8 cellular contexts compared by ENCODE assay signal in the genomic region with DNA sequence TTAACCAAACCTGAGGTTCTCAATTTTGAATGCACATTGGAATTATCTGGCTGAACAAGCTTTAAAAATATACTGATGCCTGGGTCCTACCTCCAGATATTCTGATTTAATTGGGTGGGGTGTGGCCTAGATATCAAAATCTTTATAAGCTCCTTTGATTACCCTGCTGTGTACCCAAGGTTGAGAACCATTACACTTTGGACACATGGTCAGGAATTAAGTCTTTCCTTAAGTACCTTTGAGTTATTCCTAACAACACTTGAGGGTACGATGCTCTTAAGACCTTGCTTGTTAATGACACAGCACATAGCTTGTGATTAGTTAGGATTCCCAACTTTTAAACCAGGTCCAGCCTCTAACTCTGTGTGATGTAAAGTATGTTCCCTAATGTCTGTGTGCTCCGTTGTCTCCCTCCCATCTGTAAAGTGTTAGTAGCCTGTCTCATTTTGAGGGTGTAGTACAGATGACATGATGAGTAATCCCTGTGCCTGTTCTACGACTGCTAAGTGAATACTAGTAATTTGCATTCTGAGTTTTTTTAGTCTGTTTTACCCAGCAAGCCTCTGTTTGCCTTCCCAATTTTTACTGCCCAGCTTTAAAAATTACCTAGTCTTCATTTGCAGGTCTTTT.
DNase-seq lines count a peak whose midpoint lies in the region; ATAC-seq, FAIRE-seq and TF ChIP-seq lines count a peak whose summit lies in the region.

No MANE protein-coding gene starts in this region.

- intact Hi-C loops in GM12878 (cut with micrococcal nuclease; ENCODE audit: unreplicated experiment): no loop called here

- RAD21 ChIA-PET in GM12878 (lab: Charles Lee; ENCODE audit: unreplicated experiment): interaction anchor here (1.3 kb wide), 1 partner anchor 52 kb away, joined by 3 read pairs; no protein-coding TSS in a partner anchor

- TF ChIP-seq RAD21 in GM12878 (IDR thresholded peaks at IDR 0.05; ENCODE audit: insufficient read depth, low read depth, low read length): no peak

- no TSS peak for BruUV-seq in GM12878 (replicated peaks; lab: Mats Ljungman, UMichigan)

- CTCF ChIA-PET in GM12878 (lab: Yijun Ruan, JAX): interaction anchor here (0.8 to 1.3 kb wide), 2 partner anchors 18 to 343 kb away, joined by 3 read pairs; no protein-coding TSS in a partner anchor

- in situ Hi-C loops in GM12878 (cut with MboI): no loop called here

- no peaks in the 10 kb centered on the region for H3K4me1 ChIP-seq in GM12878 (ENCODE audit: control insufficient read depth, insufficient read depth, low read length)

- no peak overlapping the region for H2AFZ ChIP-seq in GM12878 (ENCODE audit: control insufficient read depth, low read depth, low read length)

- DNase-seq in GM12878 (ENCODE audit: low read depth, low spot score): no peak
- peak; percentile 73 for DNase-seq in skeletal muscle cell (ENCODE audit: low read depth)
- DNase-seq in activated CD8-positive, alpha-beta memory T cell treated with anti-CD3 and anti-CD28 coated beads, Interleukin-2, amount 50 U/mL, for 48 hours: no peak
- no peak for DNase-seq in NCI-H2081 treated with DMSO at 0.1 percent for 48 hours (lab: John Stamatoyannopoulos, UW)
- no peak for DNase-seq in central memory CD4-positive, alpha-beta T cell

- peaks cover 0 to 11% of the 10 kb centered on the region in 2 experiments; a peak in 1 of 4 replicates for H3K36me3 ChIP-seq in GM12878 (ENCODE audit: control insufficient read depth in 2 of 2, insufficient read depth in 2 of 2, low read length in 1 of 2)

- peak; percentile 83 for ATAC-seq in GM18520 (IDR thresholded peaks at IDR 0.05; ENCODE audit: unreplicated experiment)
- ATAC-seq in HG02870 (IDR thresholded peaks at IDR 0.05; ENCODE audit: unreplicated experiment): peak; percentile 92
- peak; percentile 75 for ATAC-seq in GM12878
- ATAC-seq in HG03139 (IDR thresholded peaks at IDR 0.05; ENCODE audit: unreplicated experiment): no peak

- H3K27me3 ChIP-seq in GM12878 (replicated peaks in 1 of 2; ENCODE audit: control insufficient read depth in 2 of 2, insufficient read depth in 2 of 2, low read length in 1 of 2): no peaks in the 10 kb centered on the region

- no peak overlapping the region for H3K4me2 ChIP-seq in GM12878 (ENCODE audit: control insufficient read depth, insufficient read depth)

- H3K4me3 ChIP-seq in GM12878: no peak overlapping the region
- H3K4me3 ChIP-seq in skeletal muscle cell (ENCODE audit: low read depth, low read length): no peak overlapping the region

- no peak for TF ChIP-seq EP300 in GM12878 (IDR thresholded peaks at IDR 0.05; ENCODE audit: borderline replicate concordance in 1 of 2, control insufficient read depth in 1 of 2, low read depth in 2 of 2, low read length in 2 of 2)

- H3K79me2 ChIP-seq in GM12878 (ENCODE audit: control insufficient read depth, insufficient read depth, low read length): no peaks in the 10 kb centered on the region

- POLR2A ChIA-PET in GM12878 (lab: Charles Lee): no interaction called here

- no peak for TF ChIP-seq POLR2A in GM12878 (IDR thresholded peaks at IDR 0.05; ENCODE audit: low read depth, low read length)

- SMC1A ChIA-PET in GM12878 (lab: Charles Lee; ENCODE audit: uncharacterized antibody, unreplicated experiment): interaction anchor here (0.6 to 1.4 kb wide), 4 partner anchors 21 to 162 kb away, joined by 3 read pairs; no protein-coding TSS in a partner anchor

- no peak for TF ChIP-seq CTCF in GM12878 (IDR thresholded peaks at IDR 0.05 in 2 of 3, conservative IDR thresholded peaks at IDR 0.05 in 1 of 3; ENCODE audit: control insufficient read depth in 2 of 3, extremely low read depth in 1 of 3, insufficient read depth in 1 of 3, low read depth in 3 of 3, low read length in 3 of 3)

- FAIRE-seq in GM12878 (lab: Jason Lieb, UNC): no peak

- no peaks in the 10 kb centered on the region for H3K9me3 ChIP-seq in GM12878 (replicated peaks; ENCODE audit: control insufficient read depth, insufficient read depth, low read length)

- H4K20me1 ChIP-seq in GM12878 (ENCODE audit: control insufficient read depth, insufficient read depth): no peaks in the 10 kb centered on the region

- H3K9ac ChIP-seq in GM12878 (ENCODE audit: control insufficient read depth, insufficient read depth, low read length): no peak overlapping the region

- WGBS in GM12878 (ENCODE audit: insufficient coverage, insufficient replicate concordance, low lambda C conversion rate, missing lambda C conversion rate): 35% methylated on average over 3 of the region's 3 CpGs

- no peak overlapping the region for H3K27ac ChIP-seq in GM12878 (ENCODE audit: control insufficient read depth, insufficient read depth)

TF ChIP-seq in GM12878, 131 proteins besides CTCF, POLR2A, EP300 and RAD21 (continues in another document):
- TF ChIP-seq CEBPZ (IDR thresholded peaks at IDR 0.05; ENCODE audit: low read depth, low read length) (no peak), FOXM1 (IDR thresholded peaks at IDR 0.05; ENCODE audit: low read depth, low read length) (no peak), ATF3 (IDR thresholded peaks at IDR 0.05; ENCODE audit: borderline replicate concordance, extremely low read depth, low read depth, low read length) (no peak), LARP7 (IDR thresholded peaks at IDR 0.05) (no peak), MEF2A (IDR thresholded peaks at IDR 0.05; ENCODE audit: insufficient read depth, low read depth, low read length) (no peak), NR2C1 (IDR thresholded peaks at IDR 0.05) (no peak), POU2F2 (IDR thresholded peaks at IDR 0.05; ENCODE audit: borderline replicate concordance, low read depth, low read length) (no peak), KDM1A (IDR thresholded peaks at IDR 0.05; ENCODE audit: borderline replicate concordance) (no peak), KLF5 (IDR thresholded peaks at IDR 0.05; ENCODE audit: partially characterized antibody) (no peak), POLR2AphosphoS5 (IDR thresholded peaks at IDR 0.05; ENCODE audit: low read length) (no peak)
- TF ChIP-seq, protein P1, sequence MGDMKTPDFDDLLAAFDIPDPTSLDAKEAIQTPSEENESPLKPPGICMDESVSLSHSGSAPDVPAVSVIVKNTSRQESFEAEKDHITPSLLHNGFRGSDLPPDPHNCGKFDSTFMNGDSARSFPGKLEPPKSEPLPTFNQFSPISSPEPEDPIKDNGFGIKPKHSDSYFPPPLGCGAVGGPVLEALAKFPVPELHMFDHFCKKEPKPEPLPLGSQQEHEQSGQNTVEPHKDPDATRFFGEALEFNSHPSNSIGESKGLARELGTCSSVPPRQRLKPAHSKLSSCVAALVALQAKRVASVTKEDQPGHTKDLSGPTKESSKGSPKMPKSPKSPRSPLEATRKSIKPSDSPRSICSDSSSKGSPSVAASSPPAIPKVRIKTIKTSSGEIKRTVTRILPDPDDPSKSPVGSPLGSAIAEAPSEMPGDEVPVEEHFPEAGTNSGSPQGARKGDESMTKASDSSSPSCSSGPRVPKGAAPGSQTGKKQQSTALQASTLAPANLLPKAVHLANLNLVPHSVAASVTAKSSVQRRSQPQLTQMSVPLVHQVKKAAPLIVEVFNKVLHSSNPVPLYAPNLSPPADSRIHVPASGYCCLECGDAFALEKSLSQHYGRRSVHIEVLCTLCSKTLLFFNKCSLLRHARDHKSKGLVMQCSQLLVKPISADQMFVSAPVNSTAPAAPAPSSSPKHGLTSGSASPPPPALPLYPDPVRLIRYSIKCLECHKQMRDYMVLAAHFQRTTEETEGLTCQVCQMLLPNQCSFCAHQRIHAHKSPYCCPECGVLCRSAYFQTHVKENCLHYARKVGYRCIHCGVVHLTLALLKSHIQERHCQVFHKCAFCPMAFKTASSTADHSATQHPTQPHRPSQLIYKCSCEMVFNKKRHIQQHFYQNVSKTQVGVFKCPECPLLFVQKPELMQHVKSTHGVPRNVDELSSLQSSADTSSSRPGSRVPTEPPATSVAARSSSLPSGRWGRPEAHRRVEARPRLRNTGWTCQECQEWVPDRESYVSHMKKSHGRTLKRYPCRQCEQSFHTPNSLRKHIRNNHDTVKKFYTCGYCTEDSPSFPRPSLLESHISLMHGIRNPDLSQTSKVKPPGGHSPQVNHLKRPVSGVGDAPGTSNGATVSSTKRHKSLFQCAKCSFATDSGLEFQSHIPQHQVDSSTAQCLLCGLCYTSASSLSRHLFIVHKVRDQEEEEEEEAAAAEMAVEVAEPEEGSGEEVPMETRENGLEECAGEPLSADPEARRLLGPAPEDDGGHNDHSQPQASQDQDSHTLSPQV (IDR thresholded peaks at IDR 0.05): no peak
